4 cellular contexts compared by ENCODE assay signal in the genomic region with DNA sequence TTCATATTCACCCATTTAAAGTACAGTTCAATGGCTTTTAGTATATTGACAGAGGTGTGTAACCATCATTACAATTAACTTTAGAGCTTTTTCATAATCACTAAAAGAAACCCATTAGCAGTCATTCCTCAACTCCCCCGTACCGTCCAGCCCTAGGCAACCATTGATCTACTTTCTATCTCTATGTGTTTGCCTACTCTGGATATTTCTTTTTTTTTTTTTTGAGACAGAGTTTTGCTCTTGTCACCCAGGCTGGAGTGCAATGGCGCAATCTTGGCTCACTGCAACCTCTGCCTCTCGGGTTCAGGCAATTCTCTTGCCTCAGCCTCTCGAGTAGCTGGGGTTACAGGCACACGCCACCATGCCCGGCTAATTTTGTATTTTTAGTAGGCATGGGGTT. TPM values are rescaled to one million over a fixed set of nuclear protein-coding genes. Genes with fewer than 3 reads are reported as not detected.
"Had no signal": no experiment of that assay in that cellular context is flagged by ENCODE, and none has a peak within 500 bp of the region (broad histone marks: within the 10 kb centered on the region; RNA-seq: fewer than 3 reads in every experiment).

No MANE protein-coding gene starts in this region.

RNA-seq across cellular contexts. Expression of a gene that starts 48.6 kb away (rescaled TPM):
- total RNA-seq: HepG2, HT-29, HT1080, IMR-90 had no signal
